In the genomic region with DNA sequence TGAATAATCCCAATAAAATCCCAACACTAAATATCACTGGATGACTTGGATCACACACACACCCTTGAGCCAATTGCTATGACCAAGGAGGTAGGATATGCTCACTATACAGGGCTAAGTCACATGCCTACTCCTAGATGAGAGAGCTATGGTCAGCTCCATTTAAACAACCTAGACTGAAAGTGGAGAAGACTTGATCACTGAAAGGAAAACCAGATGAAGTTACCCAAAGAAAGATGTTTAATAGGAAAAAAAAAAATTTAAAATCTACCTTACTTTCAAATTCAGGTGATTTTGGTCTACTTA, we compare ENCODE assay signal across 32 cellular contexts. TPM values are rescaled to one million over a fixed set of nuclear protein-coding genes. Genes with fewer than 3 reads are reported as not detected.
"Had no signal": no experiment of that assay in that cellular context is flagged by ENCODE, and none has a peak within 500 bp of the region (broad histone marks: within the 10 kb centered on the region; RNA-seq: fewer than 3 reads in every experiment).

No MANE protein-coding gene starts in this region.

- DNase-seq: heart right ventricle; hippocampal formation; kidney glomerular epithelial cell; left cardiac atrium; left lung; lower lobe of right lung; mammary epithelial cell; naive thymus-derived CD8-positive, alpha-beta T cell; occipital lobe; retina; right cardiac atrium; sigmoid colon; stimulated activated CD4-positive, alpha-beta T cell treated with anti-CD3 and anti-CD28 coated beads, Interleukin-12 subunit alpha, Interleukin-12 subunit beta, amount 100 ng/mL, for 4 hours; stimulated activated CD4-positive, alpha-beta T cell treated with anti-CD3 and anti-CD28 coated beads, Interleukin-15, amount 100 ng/mL, for 24 hours; stimulated activated CD4-positive, alpha-beta T cell treated with anti-CD3 and anti-CD28 coated beads, Interleukin-2, amount 100 ng/mL, for 24 hours; stimulated activated CD4-positive, alpha-beta T cell treated with anti-CD3 and anti-CD28 coated beads, Interleukin-4, amount 100 ng/mL, for 1 hour; stimulated activated naive B cell treated with anti-CD40 and anti-IgM and Interleukin-4, amounts not matched to agents 10 μg/mL and 1 μg/mL and 100 μg/mL, for 72 hours; stimulated activated naive CD8-positive, alpha-beta T cell treated with anti-CD3 and anti-CD28 coated beads, Interleukin-15, Interleukin-2, amounts not matched to agents 100 U/mL and 50 U/mL, for 24 hours; tibial artery; trophoblast cell; upper lobe of right lung had no signal

- H3K4me1 ChIP-seq: left lung, lower lobe of right lung, sigmoid colon, suprapubic skin, upper lobe of right lung had no signal

- H3K27me3 ChIP-seq: sigmoid colon, tibial artery, upper lobe of right lung had no signal

- H3K9me3 ChIP-seq: lower lobe of right lung, neutrophil, suprapubic skin had no signal

- H3K27me3 Mint-ChIP-seq: progenitor cell of endocrine pancreas; stimulated activated naive B cell treated with anti-CD40 and anti-IgM and Interleukin-4, amounts not matched to agents 10 μg/mL and 1 μg/mL and 100 μg/mL, for 72 hours had no signal

- H3K4me1 Mint-ChIP-seq: naive thymus-derived CD8-positive, alpha-beta T cell; neural crest cell had no signal

- H3K36me3 ChIP-seq: heart right ventricle, left lung, lower lobe of right lung, neutrophil, sigmoid colon, suprapubic skin, thoracic aorta, upper lobe of right lung had no signal

- H3K27ac ChIP-seq: left lung, lower lobe of right lung, neutrophil, sigmoid colon, suprapubic skin, thoracic aorta, tibial artery, upper lobe of right lung had no signal

- FAIRE-seq: keratinocyte, urothelium cell line had no signal

- H3K27ac Mint-ChIP-seq: naive thymus-derived CD8-positive, alpha-beta T cell; nephron; progenitor cell of endocrine pancreas; stimulated activated naive B cell treated with anti-CD40 and anti-IgM and Interleukin-4, amounts not matched to agents 10 μg/mL and 1 μg/mL and 100 μg/mL, for 72 hours had no signal

- H3K4me3 Mint-ChIP-seq: naive thymus-derived CD8-positive, alpha-beta T cell; nephron; neural crest cell; stimulated activated naive B cell treated with anti-CD40 and anti-IgM and Interleukin-4, amounts not matched to agents 10 μg/mL and 1 μg/mL and 100 μg/mL, for 72 hours had no signal

- ATAC-seq: left cardiac atrium; left lung; lower lobe of right lung; naive thymus-derived CD8-positive, alpha-beta T cell; right cardiac atrium; stimulated activated naive B cell treated with anti-CD40 and anti-IgM and Interleukin-4, amounts not matched to agents 10 μg/mL and 1 μg/mL and 100 μg/mL, for 72 hours; stimulated activated naive CD8-positive, alpha-beta T cell treated with anti-CD3 and anti-CD28 coated beads, Interleukin-15, Interleukin-2, amounts not matched to agents 100 U/mL and 50 U/mL, for 24 hours; upper lobe of right lung had no signal

- H3K4me3 ChIP-seq: heart right ventricle, left lung, lower lobe of right lung, sigmoid colon, suprapubic skin, thoracic aorta, tibial artery, upper lobe of right lung had no signal

- H3K9me3 Mint-ChIP-seq: nephron; stimulated activated naive B cell treated with anti-CD40 and anti-IgM and Interleukin-4, amounts not matched to agents 10 μg/mL and 1 μg/mL and 100 μg/mL, for 72 hours had no signal

RNA-seq across cellular contexts. Expression of gene COL19A1, which starts 18.9 kb away (rescaled TPM):
- total RNA-seq: lower lobe of right lung, osteocyte, subcutaneous adipose tissue, upper lobe of right lung had no signal
- polyA plus RNA-seq: keratinocyte, liver, mammary epithelial cell had no signal
